ENCODE assay signal across 22 cellular contexts in the genomic region with DNA sequence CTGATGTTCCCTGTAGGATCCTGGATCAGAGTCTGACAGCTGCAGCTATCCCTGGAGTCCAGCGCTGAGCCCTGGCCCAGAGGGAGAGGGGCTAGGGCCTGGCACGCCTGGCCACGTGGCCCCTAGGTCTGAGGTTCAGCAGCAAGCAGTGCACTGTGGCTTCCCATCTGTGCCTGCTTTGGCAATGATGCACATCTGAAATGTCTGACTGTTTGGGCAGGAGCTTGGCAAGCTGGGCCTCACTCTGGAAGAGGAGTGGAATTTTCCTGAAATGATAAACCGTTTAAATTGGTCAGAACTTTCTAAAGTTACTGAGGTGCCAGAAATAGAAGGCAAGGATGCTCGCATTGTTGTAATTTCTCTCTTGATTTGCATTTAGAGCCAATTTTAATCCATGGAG.
"Had no signal": no experiment of that assay in that cellular context is flagged by ENCODE, and none has a peak within 500 bp of the region (broad histone marks: within the 10 kb centered on the region; RNA-seq: fewer than 3 reads in every experiment).

No MANE protein-coding gene starts in this region.

- H3K27me3 ChIP-seq: heart left ventricle had no signal

- DNase-seq: activated CD4-positive, alpha-beta T cell treated with anti-CD3 and anti-CD28 coated beads, Interleukin-2, amount 10 ng/mL, durations not matched to agents 24 days and 14 days; activated CD4-positive, CD25-positive, alpha-beta regulatory T cell; activated CD8-positive, alpha-beta memory T cell treated with anti-CD3 and anti-CD28 coated beads, Interleukin-2, amount 50 U/mL, for 48 hours; activated CD8-positive, alpha-beta T cell treated with anti-CD3 and anti-CD28 coated beads, Interleukin-2, amount 10 ng/mL, durations not matched to agents 7 days and 5 days; activated gamma-delta T cell treated with Interleukin-2 at 50 U/mL for 16 hours; cortex of kidney; effector CD8-positive, alpha-beta T cell; heart left ventricle; left cardiac atrium; midbrain; naive B cell; stimulated activated CD4-positive, alpha-beta T cell treated with anti-CD3 and anti-CD28 coated beads, Interleukin-4, amount 100 ng/mL, for 24 hours; stimulated activated naive CD4-positive, alpha-beta T cell treated with Interleukin-2 at 50 U/mL for 16 hours; substantia nigra had no signal

- H3K4me3 ChIP-seq: heart left ventricle, lung, skin epidermis had no signal

- H3K4me1 Mint-ChIP-seq: activated CD4-positive, alpha-beta T cell treated with anti-CD3 and anti-CD28 coated beads, Interleukin-2, amount 10 ng/mL, durations not matched to agents 24 days and 14 days; central memory CD8-positive, alpha-beta T cell; naive B cell had no signal

- H3K27me3 Mint-ChIP-seq: activated naive CD8-positive, alpha-beta T cell; brain had no signal

- H3K9me3 ChIP-seq: heart left ventricle, neutrophil had no signal

- H3K36me3 Mint-ChIP-seq: activated naive CD8-positive, alpha-beta T cell; brain; naive B cell; type B pancreatic cell had no signal

- H3K9me3 Mint-ChIP-seq: activated CD4-positive, alpha-beta T cell treated with anti-CD3 and anti-CD28 coated beads, Interleukin-2, amount 10 ng/mL, durations not matched to agents 24 days and 14 days; brain; central memory CD8-positive, alpha-beta T cell; naive B cell; T-helper 2 cell treated with Interferon-gamma antibody and Interleukin-4, amounts not matched to agents 5 μg/mL and 100 μg/mL, for 36 hours; type B pancreatic cell had no signal

- ATAC-seq: activated CD8-positive, alpha-beta T cell treated with anti-CD3 and anti-CD28 coated beads, Interleukin-2, amount 10 ng/mL, durations not matched to agents 7 days and 5 days had no signal

- H3K27ac Mint-ChIP-seq: activated CD4-positive, alpha-beta T cell treated with anti-CD3 and anti-CD28 coated beads, Interleukin-2, amount 10 ng/mL, durations not matched to agents 24 days and 14 days; activated CD8-positive, alpha-beta T cell treated with anti-CD3 and anti-CD28 coated beads, Interleukin-2, amount 10 ng/mL, durations not matched to agents 7 days and 5 days; activated naive CD8-positive, alpha-beta T cell; brain; T-helper 2 cell treated with Interferon-gamma antibody and Interleukin-4, amounts not matched to agents 5 μg/mL and 100 μg/mL, for 36 hours; type B pancreatic cell had no signal

- H3K4me3 Mint-ChIP-seq: activated CD4-positive, alpha-beta T cell treated with anti-CD3 and anti-CD28 coated beads, Interleukin-2, amount 10 ng/mL, durations not matched to agents 24 days and 14 days; activated CD8-positive, alpha-beta T cell treated with anti-CD3 and anti-CD28 coated beads, Interleukin-2, amount 10 ng/mL, durations not matched to agents 7 days and 5 days; activated naive CD8-positive, alpha-beta T cell; brain; central memory CD8-positive, alpha-beta T cell; naive B cell; T-helper 2 cell treated with Interferon-gamma antibody and Interleukin-4, amounts not matched to agents 5 μg/mL and 100 μg/mL, for 36 hours; type B pancreatic cell had no signal

- H3K36me3 ChIP-seq: heart left ventricle, neutrophil had no signal

- H3K27ac ChIP-seq: heart left ventricle, neutrophil, skin epidermis had no signal
